ENCODE assay signal across 1 cellular context in genomic region chr15:67095834-67096366, GRCh38.
TF ChIP-seq lines count a peak whose summit lies in the region.

No MANE protein-coding gene starts in this region.

TF ChIP-seq in endothelial cell of umbilical vein, 7 proteins besides CTCF, POLR2A, EP300 and RAD21 (continued from another document):
- TF ChIP-seq, protein P1, sequence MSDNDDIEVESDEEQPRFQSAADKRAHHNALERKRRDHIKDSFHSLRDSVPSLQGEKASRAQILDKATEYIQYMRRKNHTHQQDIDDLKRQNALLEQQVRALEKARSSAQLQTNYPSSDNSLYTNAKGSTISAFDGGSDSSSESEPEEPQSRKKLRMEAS (IDR thresholded peaks at IDR 0.05; ENCODE audit: insufficient read depth, insufficient read length): no peak
